ENCODE assay signal across 21 cellular contexts in genomic region chr14:61258985-61259384, GRCh38. TPM values are rescaled to one million over a fixed set of nuclear protein-coding genes. Genes with fewer than 3 reads are reported as not detected.
DNase-seq lines count a peak whose midpoint lies in the region; TF ChIP-seq lines count a peak whose summit lies in the region.
"Had no signal": no experiment of that assay in that cellular context is flagged by ENCODE, and none has a peak within 500 bp of the region (broad histone marks: within the 10 kb centered on the region; RNA-seq: fewer than 3 reads in every experiment).

No MANE protein-coding gene starts in this region.

- no peaks in the 10 kb centered on the region for H3K36me3 ChIP-seq in stomach
- H3K36me3 ChIP-seq: heart left ventricle, prostate gland had no signal

- H3K27ac ChIP-seq in stomach, result no peak overlapping the region
- H3K27ac ChIP-seq: 22Rv1, heart left ventricle, prostate gland had no signal

- TF ChIP-seq POLR2A in stomach (IDR thresholded peaks at IDR 0.05), result no peak

- peak; percentile 16 for DNase-seq in NCI-H1105 treated with DMSO at 0.1 percent for 48 hours (lab: John Stamatoyannopoulos, UW)
- no peak for DNase-seq in NCI-H1105 (lab: John Stamatoyannopoulos, UW)
- peak; percentile 50 to 87 for DNase-seq in NCI-H187 (lab: John Stamatoyannopoulos, UW)
- peak; percentile 60 for DNase-seq in fibroblast of gingiva (ENCODE audit: low read depth)
- DNase-seq in retina, result peak; percentile 54
- DNase-seq in NCI-H226, result no peak
- DNase-seq in stomach, result no peak
- DNase-seq in anterior cingulate cortex (lab: John Stamatoyannopoulos, UW), result no peak
- DNase-seq: activated CD4-positive, alpha-beta T cell treated with anti-CD3 and anti-CD28 coated beads, Interleukin-2, amount 50 U/mL, for 4 hours; activated T-cell treated with anti-CD3 and anti-CD28 coated beads, Interleukin-2, amount 50 U/mL, for 48 hours; CD4-positive, alpha-beta memory T cell; central memory CD4-positive, alpha-beta T cell; heart left ventricle; MM.1S; NCI-H2171 treated with DMSO at 0.1 percent for 48 hours; NK-92 treated with Interleukin-12 subunit alpha and Interleukin-12 subunit beta, amount 100 ng/mL, for 24 hours; Right ventricle myocardium superior; substantia nigra; T-helper 9 cell had no signal

- H3K27me3 ChIP-seq in stomach, result peaks cover 0 to 15% (median 0%) of the 10 kb centered on the region in 3 donors

- no peaks in the 10 kb centered on the region for H3K4me1 ChIP-seq in stomach
- H3K4me1 ChIP-seq: prostate gland had no signal

- H3K9me3 ChIP-seq in stomach, result no peaks in the 10 kb centered on the region
- H3K9me3 ChIP-seq: heart left ventricle, prostate gland had no signal

- intact Hi-C loops in stomach (cut with DNase I; ENCODE audit: low total_unique reads), result no loop called here

- no peak for TF ChIP-seq EP300 in stomach (IDR thresholded peaks at IDR 0.05)

- no peak for TF ChIP-seq CTCF in stomach (IDR thresholded peaks at IDR 0.05)

- no peak overlapping the region for H3K4me3 ChIP-seq in stomach
- H3K4me3 ChIP-seq: heart left ventricle, prostate gland had no signal

- whole genome bisulfite sequencing in stomach, 5 donors, result 50 to 63% (median 57%) methylated on average over 4 of the region's 4 CpGs

RNA-seq across cellular contexts. Expression of gene TMEM30B, which starts 22.2 kb away (rescaled TPM):
- total RNA-seq in stomach, result 10 to 100 TPM; 15.8 to 52.2 (median 22.0) TPM
- polyA plus RNA-seq in stomach, result 10 to 100 TPM; 11.2 to 14.6 (median 12.5) TPM

Comparison
In these comparisons a context has a peak if more than half of its experiments do, and no peak if none do; other contexts are left out.
1. DNase-seq: peak in NCI-H1105 treated with DMSO at 0.1 percent for 48 hours (single experiment), NCI-H187 (2 of 2), fibroblast of gingiva (single experiment) and retina (single experiment); none in NCI-H1105 (single experiment), NCI-H226 (single experiment), stomach (single experiment) and anterior cingulate cortex (0 of 58).